8 cellular contexts compared by ENCODE assay signal in the genomic region with DNA sequence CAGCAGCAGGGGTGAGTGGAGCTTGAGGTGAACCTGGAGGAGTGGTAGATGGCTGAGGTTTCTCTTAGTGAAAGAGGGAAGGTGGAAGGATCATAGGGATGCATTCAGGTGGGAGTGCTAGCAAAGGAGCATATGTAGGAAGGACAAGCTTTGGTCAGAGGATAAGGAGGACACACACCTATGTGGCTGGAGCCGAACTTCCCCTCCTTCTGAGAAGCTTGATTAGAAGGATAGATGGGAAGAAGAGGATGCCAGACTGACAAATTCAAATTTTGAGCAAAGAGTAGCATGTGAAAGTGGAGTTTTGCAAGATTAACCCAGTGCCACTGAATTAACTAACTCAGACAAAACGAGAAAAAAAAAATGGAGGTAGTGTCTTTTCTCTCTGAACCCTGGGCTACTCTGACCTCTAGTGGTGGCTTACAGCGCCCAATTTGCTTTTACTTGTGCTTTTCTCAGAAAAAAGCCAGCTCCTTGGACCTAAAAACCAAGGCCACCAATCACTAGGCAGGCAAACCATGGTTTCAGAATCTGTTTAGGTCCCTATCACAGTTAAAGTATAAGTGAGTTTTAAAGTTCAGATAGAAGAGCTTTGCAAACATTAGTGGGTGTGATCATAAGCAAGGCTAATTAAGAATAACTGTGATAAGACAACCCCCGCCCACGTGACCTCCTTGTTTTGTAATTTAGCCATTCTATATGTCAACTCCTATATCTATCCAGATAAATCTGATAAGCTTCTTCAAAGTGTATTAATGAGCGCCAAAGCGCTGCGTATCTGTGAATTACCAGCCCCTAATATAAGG. TPM values are rescaled to one million over a fixed set of nuclear protein-coding genes. Genes with fewer than 3 reads are reported as not detected.
DNase-seq lines count a peak whose midpoint lies in the region; ATAC-seq, FAIRE-seq and TF ChIP-seq lines count a peak whose summit lies in the region.

No MANE protein-coding gene starts in this region.

- H3K4me1 Mint-ChIP-seq in CD4-positive, alpha-beta memory T cell = peaks cover 5 to 13% (median 7%) of the 10 kb centered on the region in 4 donors
- H3K4me1 Mint-ChIP-seq in natural killer cell = peaks cover 0 to 7% of the 10 kb centered on the region in 2 donors

- no peak overlapping the region for H3K9ac ChIP-seq in endothelial cell of umbilical vein (replicated peaks; ENCODE audit: extremely low read depth, insufficient read depth, low read length)

- H3K4me1 ChIP-seq in CD4-positive, alpha-beta memory T cell (ENCODE audit: insufficient read depth, low read length) = peaks cover 10% of the 10 kb centered on the region
- H3K4me1 ChIP-seq in endothelial cell of umbilical vein (ENCODE audit: control insufficient read depth, extremely low read depth, insufficient read depth, low read length) = peaks cover 49% of the 10 kb centered on the region

- no peaks in the 10 kb centered on the region for H3K27me3 Mint-ChIP-seq in CD4-positive, alpha-beta memory T cell
- H3K27me3 Mint-ChIP-seq in natural killer cell (ENCODE audit: low read depth in 2 of 2) = peaks cover 7 to 9% of the 10 kb centered on the region in 2 donors

- ATAC-seq in HG03432 (IDR thresholded peaks at IDR 0.05; ENCODE audit: unreplicated experiment) = peak; percentile 58
- peak; percentile 72 to 93 (median 80) for ATAC-seq in natural killer cell
- ATAC-seq in stimulated activated naive CD8-positive, alpha-beta T cell treated with anti-CD3 and anti-CD28 coated beads, Interleukin-15, Interleukin-2, amounts not matched to agents 100 U/mL and 50 U/mL, for 24 hours = peak; percentile 21
- ATAC-seq in HG02885 (IDR thresholded peaks at IDR 0.05; ENCODE audit: poor library complexity, unreplicated experiment) = no peak

- no peak for TF ChIP-seq POLR2A in endothelial cell of umbilical vein (IDR thresholded peaks at IDR 0.05; ENCODE audit: low read depth, low read length)

- H3K9me3 Mint-ChIP-seq in CD4-positive, alpha-beta memory T cell = no peaks in the 10 kb centered on the region
- no peaks in the 10 kb centered on the region for H3K9me3 Mint-ChIP-seq in natural killer cell

- peak overlapping the region in 6 of 7 donors; percentile 19 to 91 (median 79) for H3K27ac Mint-ChIP-seq in CD4-positive, alpha-beta memory T cell
- H3K27ac Mint-ChIP-seq in natural killer cell = peak overlapping the region in 1 of 2 donors; percentile 6

- intact Hi-C loops in CD4-positive, alpha-beta memory T cell (cut with micrococcal nuclease) = loop anchor here (1.0 to 5.0 kb wide), 7 partner anchors 114 to 450 kb away; a partner anchor contains a TSS
- intact Hi-C loops in endothelial cell of umbilical vein (cut with micrococcal nuclease) = loop anchor here (1.0 to 2.0 kb wide), 3 partner anchors 188 to 423 kb away; no protein-coding TSS in a partner anchor
- intact Hi-C loops in natural killer cell (cut with micrococcal nuclease) = loop anchor here (1.0 kb wide), 2 partner anchors 114 to 296 kb away; no protein-coding TSS in a partner anchor

- H2AFZ ChIP-seq in endothelial cell of umbilical vein (ENCODE audit: low read depth, low read length) = no peak overlapping the region

- POLR2A ChIA-PET in CD4-positive, alpha-beta memory T cell (lab: Charles Lee; ENCODE audit: partially characterized antibody) = interaction anchor here (0.6 to 4.2 kb wide), 8 partner anchors 32 to 425 kb away, joined by 3 to 52 read pairs (median 3); no protein-coding TSS in a partner anchor
- POLR2A ChIA-PET in endothelial cell of umbilical vein (lab: Charles Lee) = interaction anchor here (1.7 kb wide), 1 partner anchor 114 kb away, joined by 5 read pairs; no protein-coding TSS in a partner anchor

- CTCF ChIA-PET in CD4-positive, alpha-beta memory T cell (lab: Charles Lee; ENCODE audit: partially characterized antibody) = interaction anchor here (0.6 to 12.1 kb wide), 48 partner anchors 10 to 835 kb away, joined by 3 to 213 read pairs (median 4); a partner anchor contains a TSS
- CTCF ChIA-PET in endothelial cell of umbilical vein (lab: Charles Lee) = interaction anchor here (0.5 to 9.3 kb wide), 57 partner anchors 8 to 496 kb away, joined by 3 to 159 read pairs (median 5); a partner anchor contains a TSS

- H3K4me3 Mint-ChIP-seq in CD4-positive, alpha-beta memory T cell = peak overlapping the region; percentile 12 to 80 (median 47)
- H3K4me3 Mint-ChIP-seq in natural killer cell = no peak overlapping the region

- H3K27ac ChIP-seq in CD4-positive, alpha-beta memory T cell (ENCODE audit: low read depth, low read length) = no peak overlapping the region
- peak overlapping the region; percentile 54 for H3K27ac ChIP-seq in endothelial cell of umbilical vein (ENCODE audit: insufficient read depth, low read depth, low read length)

- no peaks in the 10 kb centered on the region for H3K36me3 ChIP-seq in CD4-positive, alpha-beta memory T cell (ENCODE audit: insufficient read depth, low read length)
- peaks cover 36 to 44% of the 10 kb centered on the region in 2 experiments for H3K36me3 ChIP-seq in endothelial cell of umbilical vein (ENCODE audit: control insufficient read depth in 2 of 2, extremely low read depth in 1 of 2, insufficient read depth in 2 of 2, low read length in 2 of 2)

- no peaks in the 10 kb centered on the region for H3K27me3 ChIP-seq in CD4-positive, alpha-beta memory T cell (ENCODE audit: insufficient read depth, low read length)
- H3K27me3 ChIP-seq in endothelial cell of umbilical vein (ENCODE audit: control insufficient read depth in 2 of 2, insufficient read depth in 2 of 2, low read length in 2 of 2) = no peaks in the 10 kb centered on the region

- DNase-seq in CD4-positive, alpha-beta memory T cell = peak; percentile 73 to 78 (median 76)
- DNase-seq in NOMO-1 treated with DMSO at 0.1 percent for 48 hours (lab: John Stamatoyannopoulos, UW; ENCODE audit: unreplicated experiment) (peak; percentile 73), endothelial cell of umbilical vein (ENCODE audit: low read depth, low spot score) (peak; percentile 70), natural killer cell (peak; percentile 52)
- peak; percentile 25 to 39 for DNase-seq in activated CD8-positive, alpha-beta memory T cell treated with anti-CD3 and anti-CD28 coated beads for 4 hours (ENCODE audit: low read depth in 2 of 2)
- DNase-seq in stimulated activated naive CD8-positive, alpha-beta T cell treated with anti-CD3 and anti-CD28 coated beads, Interleukin-15, Interleukin-2, amounts not matched to agents 100 U/mL and 50 U/mL, for 24 hours = peak; percentile 69

- H3K4me2 ChIP-seq in endothelial cell of umbilical vein (ENCODE audit: insufficient read depth, low read length) = peak overlapping the region; percentile 24

- peak; percentile 33 for FAIRE-seq in endothelial cell of umbilical vein (lab: Jason Lieb, UNC)

- no peaks in the 10 kb centered on the region for H4K20me1 ChIP-seq in endothelial cell of umbilical vein (replicated peaks; ENCODE audit: control insufficient read depth, extremely low read depth, insufficient read depth, low read length)

- TF ChIP-seq CTCF in endothelial cell of umbilical vein (IDR thresholded peaks at IDR 0.05; ENCODE audit: extremely low read depth in 1 of 2, insufficient read depth in 1 of 2, low read depth in 1 of 2, low read length in 2 of 2) (peak; percentile 72 to 76), natural killer cell (IDR thresholded peaks at IDR 0.05) (peak; percentile 82)

- H3K9me3 ChIP-seq in CD4-positive, alpha-beta memory T cell (ENCODE audit: control insufficient read depth in 1 of 2, low read length in 2 of 2) = no peaks in the 10 kb centered on the region
- no peaks in the 10 kb centered on the region for H3K9me3 ChIP-seq in endothelial cell of umbilical vein (replicated peaks; ENCODE audit: control insufficient read depth, insufficient read depth, low read length)

- no peaks in the 10 kb centered on the region for H3K9me1 ChIP-seq in endothelial cell of umbilical vein (replicated peaks; ENCODE audit: control insufficient read depth, extremely low read depth, insufficient read depth, low read length)

- dilution Hi-C loops in endothelial cell of umbilical vein (cut with MboI; ENCODE audit: extremely low pct_ligation_motif_present, low sequenced_read_pairs) = loop anchor here (10.0 kb wide), 1 partner anchor 227 kb away; no protein-coding TSS in a partner anchor

- no peaks in the 10 kb centered on the region for H3K36me3 Mint-ChIP-seq in CD4-positive, alpha-beta memory T cell
- H3K36me3 Mint-ChIP-seq in natural killer cell = no peaks in the 10 kb centered on the region

- no peak overlapping the region for H3K4me3 ChIP-seq in CD4-positive, alpha-beta memory T cell (ENCODE audit: low read length in 2 of 2)
- H3K4me3 ChIP-seq in endothelial cell of umbilical vein (replicated peaks in 1 of 3; ENCODE audit: insufficient read depth in 1 of 3, low read depth in 1 of 3, low read length in 3 of 3) = no peak overlapping the region

- no TSS peak for BruUV-seq in endothelial cell of umbilical vein (replicated peaks; lab: Mats Ljungman, UMichigan)

- H3K79me2 ChIP-seq in endothelial cell of umbilical vein (ENCODE audit: control insufficient read depth, insufficient read depth, low read length) = peaks cover 64% of the 10 kb centered on the region

TF ChIP-seq in endothelial cell of umbilical vein, 7 proteins besides CTCF, POLR2A, EP300 and RAD21:
- TF ChIP-seq FOS (IDR thresholded peaks at IDR 0.05; ENCODE audit: borderline replicate concordance, insufficient read depth, low read length) = no peak
- no peak for TF ChIP-seq GATA2 (IDR thresholded peaks at IDR 0.05; ENCODE audit: insufficient read depth, insufficient read length, low read depth, low read length)
- no peak for TF ChIP-seq EZH2 (IDR thresholded peaks at IDR 0.05; ENCODE audit: borderline replicate concordance, low read depth, low read length, severe bottlenecking)
- no peak for TF ChIP-seq MYC (IDR thresholded peaks at IDR 0.05; ENCODE audit: low read depth, low read length)
- TF ChIP-seq, protein P1, sequence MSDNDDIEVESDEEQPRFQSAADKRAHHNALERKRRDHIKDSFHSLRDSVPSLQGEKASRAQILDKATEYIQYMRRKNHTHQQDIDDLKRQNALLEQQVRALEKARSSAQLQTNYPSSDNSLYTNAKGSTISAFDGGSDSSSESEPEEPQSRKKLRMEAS (IDR thresholded peaks at IDR 0.05; ENCODE audit: insufficient read depth, insufficient read length) = no peak

RNA-seq across cellular contexts. Expression of a gene that starts 15.5 kb away (rescaled TPM):
- 1 to 10 TPM; 4.5 to 5.8 TPM for total RNA-seq in CD4-positive, alpha-beta memory T cell
- 1 to 10 TPM in 1 of 2 donors, under 1 TPM in 1; 0.50 to 1.8 TPM for polyA plus RNA-seq in CD4-positive, alpha-beta memory T cell
- total RNA-seq in endothelial cell of umbilical vein = 528 and 577 TPM in 2 replicates
- 265 and 376 TPM in 2 replicates for polyA plus RNA-seq in endothelial cell of umbilical vein
- 212 and 379 TPM in 2 replicates for polyA plus RNA-seq in endothelial cell of umbilical vein (2011; cell fraction: cytosol; rRNA removed)
- polyA plus RNA-seq in endothelial cell of umbilical vein (2011; cell fraction: nucleus; rRNA removed) = 215 and 228 TPM in 2 replicates
- polyA plus RNA-seq in endothelial cell of umbilical vein (2012) = 340 and 403 TPM in 2 replicates
- 1,048 and 1,141 TPM in 2 replicates for polyA minus RNA-seq in endothelial cell of umbilical vein
- polyA minus RNA-seq in endothelial cell of umbilical vein (2011; cell fraction: cytosol; rRNA and poly(A)+ RNA removed) = 17.4 TPM
- polyA minus RNA-seq in endothelial cell of umbilical vein (2011; cell fraction: nucleus; rRNA and poly(A)+ RNA removed) = 246 and 258 TPM in 2 replicates
- 1 to 10 TPM; 3.8 to 4.3 (median 4.2) TPM for total RNA-seq in natural killer cell

Comparison
In these comparisons a context has a peak if more than half of its experiments do, and no peak if none do; other contexts are left out.
1. RNA of a gene that starts 15.5 kb away (total RNA-seq): 528 to 577 TPM in endothelial cell of umbilical vein; 4.5 to 5.8 TPM in CD4-positive, alpha-beta memory T cell and 3.8 to 4.3 TPM in natural killer cell; every median in the first group is over 10 times any median in the second.
2. Peak in every context shown above with its lines, with median percentiles within 50 percentile points of each other: DNase-seq.